ENCODE assay signal across 23 cellular contexts in the genomic region with DNA sequence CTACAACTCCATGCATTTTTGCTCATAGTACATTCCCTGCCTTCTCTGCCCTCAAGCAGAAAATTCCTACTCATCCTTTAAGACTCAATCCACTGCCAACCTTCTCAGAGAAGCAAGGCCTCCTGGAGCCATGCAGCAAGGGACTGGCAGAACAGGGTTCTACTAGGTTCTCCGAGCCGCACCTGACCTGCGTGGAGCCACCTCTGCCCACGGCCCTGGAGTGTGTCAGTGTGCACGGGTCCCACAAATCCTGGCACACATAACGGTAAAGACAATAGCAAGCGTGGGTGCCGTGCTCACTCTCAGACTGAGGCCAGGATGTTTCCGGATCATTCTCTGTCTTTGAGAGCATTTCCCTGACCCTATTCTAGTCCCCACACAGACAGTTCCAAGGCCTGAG. TPM values are rescaled to one million over a fixed set of nuclear protein-coding genes. Genes with fewer than 3 reads are reported as not detected.
"Had no signal": no experiment of that assay in that cellular context is flagged by ENCODE, and none has a peak within 500 bp of the region (broad histone marks: within the 10 kb centered on the region; RNA-seq: fewer than 3 reads in every experiment).

No MANE protein-coding gene starts in this region.

- FAIRE-seq: RCC 7860 had no signal

- H3K36me3 ChIP-seq: MG63, SJSA1 had no signal

- H3K4me1 ChIP-seq: SJSA1 had no signal

- DNase-seq: IMR-90, Karpas-422, KG1, MG63, NCI-H1092, NCI-H1436, NCI-H187, NCI-H2029, NCI-H2081 treated with DMSO at 0.1 percent for 48 hours, NCI-H2171, NCI-H226, NCI-H446, NCI-H510A, NCI-H524 treated with DMSO at 0.1 percent for 48 hours, NCI-H69, NCI-H774, Right ventricle myocardium superior, RPMI8226, SIG-M5 had no signal

- H3K27me3 ChIP-seq: MG63 had no signal

- H3K27ac ChIP-seq: SJSA1, SK-N-MC had no signal

- H3K9me3 ChIP-seq: MG63, SJSA1 had no signal

- H3K4me3 ChIP-seq: MG63, SJSA1, SK-N-MC had no signal

RNA-seq across cellular contexts. Expression of gene SOX1, which starts 30.0 kb away (rescaled TPM):
- total RNA-seq: HT-29, IMR-90, Right ventricle myocardium superior, SJSA1 had no signal
- polyA plus RNA-seq: IMR-90 had no signal
